Comparison of ENCODE assay signal across 10 cellular contexts in genomic region chr2:182866461-182867369, GRCh38. TPM values are rescaled to one million over a fixed set of nuclear protein-coding genes. Genes with fewer than 3 reads are reported as not detected.
DNase-seq lines count a peak whose midpoint lies in the region; ATAC-seq and TF ChIP-seq lines count a peak whose summit lies in the region.
"Had no signal": no experiment of that assay in that cellular context is flagged by ENCODE, and none has a peak within 500 bp of the region (broad histone marks: within the 10 kb centered on the region; RNA-seq: fewer than 3 reads in every experiment).

Gene FRZB, minus strand, starts transcription at chr2:182866637. Its CDS starts 85 bp downstream, at chr2:182866552.

- peak within 1 kb of the TSS; percentile 47 to 62 for H3K27ac ChIP-seq in right atrium auricular region

- ATAC-seq in GM18909 (IDR thresholded peaks at IDR 0.05; ENCODE audit: poor library complexity, unreplicated experiment) (no peak), HG03460 (IDR thresholded peaks at IDR 0.05; ENCODE audit: unreplicated experiment) (no peak)

- H3K4me1 ChIP-seq in right atrium auricular region: peaks cover 0 to 18% of the 10 kb centered on the region in 2 donors

- DNase-seq in DMS79 treated with DMSO at 0.1 percent for 48 hours (lab: John Stamatoyannopoulos, UW) (peak; percentile 58), NCI-H1092 treated with DMSO at 0.1 percent for 48 hours (lab: John Stamatoyannopoulos, UW) (peak; percentile 24), astrocyte of the spinal cord (ENCODE audit: low read depth, low spot score) (peak; percentile 79), right atrium auricular region (ENCODE audit: low spot score) (peak; percentile 74), putamen (ENCODE audit: low spot score) (peak; percentile 16)
- DNase-seq in NK-92 treated with Interleukin-12 subunit alpha and Interleukin-12 subunit beta, amount 100 ng/mL, for 24 hours (lab: John Stamatoyannopoulos, UW): no peak

- TF ChIP-seq CTCF in astrocyte of the spinal cord (IDR thresholded peaks at IDR 0.05; ENCODE audit: low read depth, low read length) (no peak), right atrium auricular region (IDR thresholded peaks at IDR 0.05) (no peak)

- H3K27me3 ChIP-seq in right atrium auricular region: no peaks in the 10 kb centered on the region

- no peaks in the 10 kb centered on the region for H3K36me3 ChIP-seq in right atrium auricular region

- no peaks in the 10 kb centered on the region for H3K9me3 ChIP-seq in right atrium auricular region

- peak within 1 kb of the TSS; percentile 52 for H3K4me3 ChIP-seq in astrocyte of the spinal cord (ENCODE audit: low read depth, low read length)
- H3K4me3 ChIP-seq in right atrium auricular region: peak within 1 kb of the TSS; percentile 36 to 53

- in situ Hi-C loops in astrocyte of the spinal cord (cut with HindIII; ENCODE audit: low sequenced_read_pairs): no loop called here

RNA-seq across cellular contexts. Expression of gene FRZB, which starts in this region (rescaled TPM):
- total RNA-seq in right atrium auricular region: 1 to 10 TPM; 1.8 to 2.4 TPM
- total RNA-seq: HT1080, pulmonary artery endothelial cell had no signal
